22 cellular contexts compared by ENCODE assay signal in genomic region chr18:3875376-3875775, GRCh38.
"Had no signal": no experiment of that assay in that cellular context is flagged by ENCODE, and none has a peak within 500 bp of the region (broad histone marks: within the 10 kb centered on the region; RNA-seq: fewer than 3 reads in every experiment).

No MANE protein-coding gene starts in this region.

- H3K36me3 ChIP-seq: esophagus squamous epithelium, gastrocnemius medialis, neural progenitor cell, vagina, WERI-Rb-1 had no signal

- DNase-seq: activated CD4-positive, alpha-beta T cell treated with anti-CD3 and anti-CD28 coated beads, Interleukin-2, amount 10 ng/mL, durations not matched to agents 7 days and 5 days; activated CD4-positive, CD25-positive, alpha-beta regulatory T cell treated with anti-CD3 and anti-CD28 coated beads, Interleukin-2, amount 50 U/mL, for 72 hours; activated gamma-delta T cell treated with Interleukin-2 at 50 U/mL for 16 hours; activated T-cell treated with anti-CD3 and anti-CD28 coated beads, Interleukin-2, amount 50 U/mL, for 1 hour; central memory CD4-positive, alpha-beta T cell; esophagus squamous epithelium; gastrocnemius medialis; hypothalamus; left ventricle myocardium superior; mammary epithelial cell; naive thymus-derived CD8-positive, alpha-beta T cell; posterior cingulate gyrus; small intestine; stimulated activated CD4-positive, alpha-beta T cell treated with anti-CD3 and anti-CD28 coated beads, Interleukin-15, amount 100 ng/mL, for 24 hours; stimulated activated CD4-positive, alpha-beta T cell treated with anti-CD3 and anti-CD28 coated beads, Interleukin-2, amount 100 ng/mL, for 48 hours; stimulated activated CD8-positive, alpha-beta memory T cell treated with anti-CD3 and anti-CD28 coated beads, Interleukin-4, amount 100 ng/mL, for 48 hours; stimulated activated naive CD4-positive, alpha-beta T cell; testis; WERI-Rb-1 had no signal

- ATAC-seq: gastrocnemius medialis; left ventricle myocardium superior; naive thymus-derived CD8-positive, alpha-beta T cell; sciatic nerve had no signal

- H3K27ac ChIP-seq: esophagus squamous epithelium, gastrocnemius medialis, neural progenitor cell, testis, vagina, WERI-Rb-1 had no signal

- H3K9me3 ChIP-seq: esophagus squamous epithelium, gastrocnemius medialis, testis, vagina had no signal

- H3K4me3 ChIP-seq: esophagus squamous epithelium, gastrocnemius medialis, neural progenitor cell, testis, vagina had no signal

- H2AFZ ChIP-seq: neural progenitor cell had no signal

- H3K4me1 ChIP-seq: esophagus squamous epithelium, gastrocnemius medialis, testis, vagina had no signal
